ENCODE assay signal across 1 cellular context in genomic region chr2:26335231-26335630, GRCh38.
TF ChIP-seq lines count a peak whose summit lies in the region.

No MANE protein-coding gene starts in this region.

TF ChIP-seq in IMR-90, 13 proteins besides CTCF, POLR2A, EP300 and RAD21:
- no peak for TF ChIP-seq ELK1 (IDR thresholded peaks at IDR 0.05; ENCODE audit: borderline replicate concordance, low read depth, low read length)
- TF ChIP-seq RFX5 (IDR thresholded peaks at IDR 0.05; ENCODE audit: low read depth, low read length), result no peak
- TF ChIP-seq MAFK (IDR thresholded peaks at IDR 0.05; ENCODE audit: low read depth, low read length), result no peak
- no peak for TF ChIP-seq BHLHE40 (IDR thresholded peaks at IDR 0.05; ENCODE audit: low read depth, low read length)
- TF ChIP-seq SMC3 (IDR thresholded peaks at IDR 0.05; ENCODE audit: low read depth, low read length), result no peak
- no peak for TF ChIP-seq FOS (IDR thresholded peaks at IDR 0.05; ENCODE audit: low read depth, low read length)
- no peak for TF ChIP-seq CEBPB (IDR thresholded peaks at IDR 0.05; ENCODE audit: low read depth, low read length)
- TF ChIP-seq MAZ (IDR thresholded peaks at IDR 0.05; ENCODE audit: borderline replicate concordance, low read depth, low read length), result no peak
- TF ChIP-seq NFE2L2 (IDR thresholded peaks at IDR 0.05; ENCODE audit: low read depth, low read length), result no peak
